2 cellular contexts compared by ENCODE assay signal in the genomic region with DNA sequence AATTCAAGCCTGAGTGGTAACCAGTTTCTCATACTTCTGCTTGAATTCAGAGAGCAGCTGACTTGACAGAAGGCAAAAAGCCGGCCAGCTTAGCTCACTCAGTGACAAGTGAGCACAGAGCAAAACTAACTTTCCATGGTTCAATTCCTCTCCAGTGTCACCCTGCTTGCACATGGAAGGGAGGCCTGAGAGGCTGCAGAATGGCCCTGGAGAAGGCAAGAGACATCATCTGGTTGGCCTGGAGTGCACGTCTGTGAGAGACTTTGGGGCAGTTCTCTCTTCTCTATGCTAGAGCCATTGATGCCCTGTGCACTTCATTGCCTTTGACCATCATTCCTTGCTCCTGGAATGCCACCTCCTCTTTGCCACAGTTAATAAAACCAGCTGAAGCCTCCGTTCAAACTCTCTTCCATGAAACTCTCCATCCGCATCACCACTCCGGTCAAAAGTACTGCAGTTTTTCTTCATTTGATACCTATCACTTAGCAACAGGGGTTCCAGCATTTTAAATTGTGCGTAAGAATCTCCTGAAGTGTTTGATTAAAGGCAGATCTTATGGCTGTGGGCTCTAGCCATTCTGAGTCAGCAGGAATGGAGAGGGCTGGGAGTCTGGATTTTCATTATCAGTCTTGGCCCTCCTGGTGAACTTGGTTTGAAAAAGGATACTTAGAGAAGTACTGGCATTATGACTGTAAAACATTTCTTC.
TF ChIP-seq lines count a peak whose summit lies in the region.

No MANE protein-coding gene starts in this region.

TF ChIP-seq in IMR-90, 13 proteins besides CTCF, POLR2A, EP300 and RAD21:
- TF ChIP-seq, protein P1, sequence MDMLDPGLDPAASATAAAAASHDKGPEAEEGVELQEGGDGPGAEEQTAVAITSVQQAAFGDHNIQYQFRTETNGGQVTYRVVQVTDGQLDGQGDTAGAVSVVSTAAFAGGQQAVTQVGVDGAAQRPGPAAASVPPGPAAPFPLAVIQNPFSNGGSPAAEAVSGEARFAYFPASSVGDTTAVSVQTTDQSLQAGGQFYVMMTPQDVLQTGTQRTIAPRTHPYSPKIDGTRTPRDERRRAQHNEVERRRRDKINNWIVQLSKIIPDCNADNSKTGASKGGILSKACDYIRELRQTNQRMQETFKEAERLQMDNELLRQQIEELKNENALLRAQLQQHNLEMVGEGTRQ (IDR thresholded peaks at IDR 0.05; ENCODE audit: low read depth, low read length), result no peak
- TF ChIP-seq RFX5 (IDR thresholded peaks at IDR 0.05; ENCODE audit: low read depth, low read length) (no peak), NFE2L2 (IDR thresholded peaks at IDR 0.05; ENCODE audit: low read depth, low read length) (no peak), MAZ (IDR thresholded peaks at IDR 0.05; ENCODE audit: borderline replicate concordance, low read depth, low read length) (no peak), BHLHE40 (IDR thresholded peaks at IDR 0.05; ENCODE audit: low read depth, low read length) (no peak), RCOR1 (IDR thresholded peaks at IDR 0.05; ENCODE audit: insufficient replicate concordance, low read length) (no peak), CEBPB (IDR thresholded peaks at IDR 0.05; ENCODE audit: low read depth, low read length) (no peak), FOS (IDR thresholded peaks at IDR 0.05; ENCODE audit: low read depth, low read length) (no peak), SMC3 (IDR thresholded peaks at IDR 0.05; ENCODE audit: low read depth, low read length) (no peak), MXI1 (IDR thresholded peaks at IDR 0.05; ENCODE audit: borderline replicate concordance, low read depth, low read length) (no peak), CHD1 (IDR thresholded peaks at IDR 0.05; ENCODE audit: low read depth, low read length) (no peak), MAFK (IDR thresholded peaks at IDR 0.05; ENCODE audit: low read depth, low read length) (no peak)
- TF ChIP-seq, protein P2, sequence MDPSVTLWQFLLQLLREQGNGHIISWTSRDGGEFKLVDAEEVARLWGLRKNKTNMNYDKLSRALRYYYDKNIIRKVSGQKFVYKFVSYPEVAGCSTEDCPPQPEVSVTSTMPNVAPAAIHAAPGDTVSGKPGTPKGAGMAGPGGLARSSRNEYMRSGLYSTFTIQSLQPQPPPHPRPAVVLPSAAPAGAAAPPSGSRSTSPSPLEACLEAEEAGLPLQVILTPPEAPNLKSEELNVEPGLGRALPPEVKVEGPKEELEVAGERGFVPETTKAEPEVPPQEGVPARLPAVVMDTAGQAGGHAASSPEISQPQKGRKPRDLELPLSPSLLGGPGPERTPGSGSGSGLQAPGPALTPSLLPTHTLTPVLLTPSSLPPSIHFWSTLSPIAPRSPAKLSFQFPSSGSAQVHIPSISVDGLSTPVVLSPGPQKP (IDR thresholded peaks at IDR 0.05; ENCODE audit: borderline replicate concordance, low read depth, low read length), result no peak

TF ChIP-seq in K562, 482 proteins besides CTCF, POLR2A, EP300 and RAD21 (continues in another document):
- TF ChIP-seq, protein P3, sequence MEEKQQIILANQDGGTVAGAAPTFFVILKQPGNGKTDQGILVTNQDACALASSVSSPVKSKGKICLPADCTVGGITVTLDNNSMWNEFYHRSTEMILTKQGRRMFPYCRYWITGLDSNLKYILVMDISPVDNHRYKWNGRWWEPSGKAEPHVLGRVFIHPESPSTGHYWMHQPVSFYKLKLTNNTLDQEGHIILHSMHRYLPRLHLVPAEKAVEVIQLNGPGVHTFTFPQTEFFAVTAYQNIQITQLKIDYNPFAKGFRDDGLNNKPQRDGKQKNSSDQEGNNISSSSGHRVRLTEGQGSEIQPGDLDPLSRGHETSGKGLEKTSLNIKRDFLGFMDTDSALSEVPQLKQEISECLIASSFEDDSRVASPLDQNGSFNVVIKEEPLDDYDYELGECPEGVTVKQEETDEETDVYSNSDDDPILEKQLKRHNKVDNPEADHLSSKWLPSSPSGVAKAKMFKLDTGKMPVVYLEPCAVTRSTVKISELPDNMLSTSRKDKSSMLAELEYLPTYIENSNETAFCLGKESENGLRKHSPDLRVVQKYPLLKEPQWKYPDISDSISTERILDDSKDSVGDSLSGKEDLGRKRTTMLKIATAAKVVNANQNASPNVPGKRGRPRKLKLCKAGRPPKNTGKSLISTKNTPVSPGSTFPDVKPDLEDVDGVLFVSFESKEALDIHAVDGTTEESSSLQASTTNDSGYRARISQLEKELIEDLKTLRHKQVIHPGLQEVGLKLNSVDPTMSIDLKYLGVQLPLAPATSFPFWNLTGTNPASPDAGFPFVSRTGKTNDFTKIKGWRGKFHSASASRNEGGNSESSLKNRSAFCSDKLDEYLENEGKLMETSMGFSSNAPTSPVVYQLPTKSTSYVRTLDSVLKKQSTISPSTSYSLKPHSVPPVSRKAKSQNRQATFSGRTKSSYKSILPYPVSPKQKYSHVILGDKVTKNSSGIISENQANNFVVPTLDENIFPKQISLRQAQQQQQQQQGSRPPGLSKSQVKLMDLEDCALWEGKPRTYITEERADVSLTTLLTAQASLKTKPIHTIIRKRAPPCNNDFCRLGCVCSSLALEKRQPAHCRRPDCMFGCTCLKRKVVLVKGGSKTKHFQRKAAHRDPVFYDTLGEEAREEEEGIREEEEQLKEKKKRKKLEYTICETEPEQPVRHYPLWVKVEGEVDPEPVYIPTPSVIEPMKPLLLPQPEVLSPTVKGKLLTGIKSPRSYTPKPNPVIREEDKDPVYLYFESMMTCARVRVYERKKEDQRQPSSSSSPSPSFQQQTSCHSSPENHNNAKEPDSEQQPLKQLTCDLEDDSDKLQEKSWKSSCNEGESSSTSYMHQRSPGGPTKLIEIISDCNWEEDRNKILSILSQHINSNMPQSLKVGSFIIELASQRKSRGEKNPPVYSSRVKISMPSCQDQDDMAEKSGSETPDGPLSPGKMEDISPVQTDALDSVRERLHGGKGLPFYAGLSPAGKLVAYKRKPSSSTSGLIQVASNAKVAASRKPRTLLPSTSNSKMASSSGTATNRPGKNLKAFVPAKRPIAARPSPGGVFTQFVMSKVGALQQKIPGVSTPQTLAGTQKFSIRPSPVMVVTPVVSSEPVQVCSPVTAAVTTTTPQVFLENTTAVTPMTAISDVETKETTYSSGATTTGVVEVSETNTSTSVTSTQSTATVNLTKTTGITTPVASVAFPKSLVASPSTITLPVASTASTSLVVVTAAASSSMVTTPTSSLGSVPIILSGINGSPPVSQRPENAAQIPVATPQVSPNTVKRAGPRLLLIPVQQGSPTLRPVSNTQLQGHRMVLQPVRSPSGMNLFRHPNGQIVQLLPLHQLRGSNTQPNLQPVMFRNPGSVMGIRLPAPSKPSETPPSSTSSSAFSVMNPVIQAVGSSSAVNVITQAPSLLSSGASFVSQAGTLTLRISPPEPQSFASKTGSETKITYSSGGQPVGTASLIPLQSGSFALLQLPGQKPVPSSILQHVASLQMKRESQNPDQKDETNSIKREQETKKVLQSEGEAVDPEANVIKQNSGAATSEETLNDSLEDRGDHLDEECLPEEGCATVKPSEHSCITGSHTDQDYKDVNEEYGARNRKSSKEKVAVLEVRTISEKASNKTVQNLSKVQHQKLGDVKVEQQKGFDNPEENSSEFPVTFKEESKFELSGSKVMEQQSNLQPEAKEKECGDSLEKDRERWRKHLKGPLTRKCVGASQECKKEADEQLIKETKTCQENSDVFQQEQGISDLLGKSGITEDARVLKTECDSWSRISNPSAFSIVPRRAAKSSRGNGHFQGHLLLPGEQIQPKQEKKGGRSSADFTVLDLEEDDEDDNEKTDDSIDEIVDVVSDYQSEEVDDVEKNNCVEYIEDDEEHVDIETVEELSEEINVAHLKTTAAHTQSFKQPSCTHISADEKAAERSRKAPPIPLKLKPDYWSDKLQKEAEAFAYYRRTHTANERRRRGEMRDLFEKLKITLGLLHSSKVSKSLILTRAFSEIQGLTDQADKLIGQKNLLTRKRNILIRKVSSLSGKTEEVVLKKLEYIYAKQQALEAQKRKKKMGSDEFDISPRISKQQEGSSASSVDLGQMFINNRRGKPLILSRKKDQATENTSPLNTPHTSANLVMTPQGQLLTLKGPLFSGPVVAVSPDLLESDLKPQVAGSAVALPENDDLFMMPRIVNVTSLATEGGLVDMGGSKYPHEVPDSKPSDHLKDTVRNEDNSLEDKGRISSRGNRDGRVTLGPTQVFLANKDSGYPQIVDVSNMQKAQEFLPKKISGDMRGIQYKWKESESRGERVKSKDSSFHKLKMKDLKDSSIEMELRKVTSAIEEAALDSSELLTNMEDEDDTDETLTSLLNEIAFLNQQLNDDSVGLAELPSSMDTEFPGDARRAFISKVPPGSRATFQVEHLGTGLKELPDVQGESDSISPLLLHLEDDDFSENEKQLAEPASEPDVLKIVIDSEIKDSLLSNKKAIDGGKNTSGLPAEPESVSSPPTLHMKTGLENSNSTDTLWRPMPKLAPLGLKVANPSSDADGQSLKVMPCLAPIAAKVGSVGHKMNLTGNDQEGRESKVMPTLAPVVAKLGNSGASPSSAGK (IDR thresholded peaks at IDR 0.05), result peak; percentile 24; the same call in 1 of the 2 replicates
- TF ChIP-seq, protein P4, sequence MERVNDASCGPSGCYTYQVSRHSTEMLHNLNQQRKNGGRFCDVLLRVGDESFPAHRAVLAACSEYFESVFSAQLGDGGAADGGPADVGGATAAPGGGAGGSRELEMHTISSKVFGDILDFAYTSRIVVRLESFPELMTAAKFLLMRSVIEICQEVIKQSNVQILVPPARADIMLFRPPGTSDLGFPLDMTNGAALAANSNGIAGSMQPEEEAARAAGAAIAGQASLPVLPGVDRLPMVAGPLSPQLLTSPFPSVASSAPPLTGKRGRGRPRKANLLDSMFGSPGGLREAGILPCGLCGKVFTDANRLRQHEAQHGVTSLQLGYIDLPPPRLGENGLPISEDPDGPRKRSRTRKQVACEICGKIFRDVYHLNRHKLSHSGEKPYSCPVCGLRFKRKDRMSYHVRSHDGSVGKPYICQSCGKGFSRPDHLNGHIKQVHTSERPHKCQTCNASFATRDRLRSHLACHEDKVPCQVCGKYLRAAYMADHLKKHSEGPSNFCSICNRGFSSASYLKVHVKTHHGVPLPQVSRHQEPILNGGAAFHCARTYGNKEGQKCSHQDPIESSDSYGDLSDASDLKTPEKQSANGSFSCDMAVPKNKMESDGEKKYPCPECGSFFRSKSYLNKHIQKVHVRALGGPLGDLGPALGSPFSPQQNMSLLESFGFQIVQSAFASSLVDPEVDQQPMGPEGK (CRISPR knock-in tag; IDR thresholded peaks at IDR 0.05; ENCODE audit: borderline replicate concordance), result no peak
- TF ChIP-seq NFE2L1 (tag; IDR thresholded peaks at IDR 0.05; ENCODE audit: borderline replicate concordance, low read depth) (no peak), ZNF551 (CRISPR knock-in tag; IDR thresholded peaks at IDR 0.05) (no peak), C11orf30 (IDR thresholded peaks at IDR 0.05; ENCODE audit: low read depth) (peak; percentile 69), TCF3 (CRISPR knock-in tag; IDR thresholded peaks at IDR 0.05) (peak; percentile 27; the same call in 1 of the 2 replicates), ZNF184 (CRISPR knock-in tag; IDR thresholded peaks at IDR 0.05) (no peak), SIRT6 (IDR thresholded peaks at IDR 0.05; ENCODE audit: low read depth, low read length) (no peak), ZFP36 (IDR thresholded peaks at IDR 0.05; ENCODE audit: low read depth, low read length, partially characterized antibody) (no peak), SIN3A (IDR thresholded peaks at IDR 0.05; ENCODE audit: borderline replicate concordance in 2 of 2, control insufficient read depth in 1 of 2, low read depth in 2 of 2, low read length in 2 of 2) (no peak), ZNF583 (CRISPR knock-in tag; IDR thresholded peaks at IDR 0.05) (no peak), CBFA2T2 (conservative IDR thresholded peaks at IDR 0.05) (0 out of 2 replicates have a peak, but pooled peaks have one; percentile 3), SUPT5H (IDR thresholded peaks at IDR 0.05) (no peak), MEIS2 (IDR thresholded peaks at IDR 0.05; ENCODE audit: partially characterized antibody) (no peak), NONO (IDR thresholded peaks at IDR 0.05; ENCODE audit: low read depth in 2 of 2, low read length in 1 of 2) (no peak), E2F3 (CRISPR knock-in tag; IDR thresholded peaks at IDR 0.05) (no peak), RAD51 (IDR thresholded peaks at IDR 0.05; ENCODE audit: borderline replicate concordance, low read depth) (no peak), HEY1 (CRISPR knock-in tag; IDR thresholded peaks at IDR 0.05; ENCODE audit: borderline replicate concordance) (no peak), HMGN3 (IDR thresholded peaks at IDR 0.05; ENCODE audit: borderline replicate concordance, extremely low read depth, insufficient read length, low read depth, low read length) (no peak), FOXJ2 (tag; IDR thresholded peaks at IDR 0.05) (no peak), NFE2 (IDR thresholded peaks at IDR 0.05; ENCODE audit: low read depth) (peak; percentile 28; the same call in 1 of the 2 replicates), KDM5B (IDR thresholded peaks at IDR 0.05; ENCODE audit: insufficient replicate concordance, low read depth, low read length) (no peak), THRAP3 (IDR thresholded peaks at IDR 0.05; ENCODE audit: borderline replicate concordance) (no peak), ETS2 (tag; IDR thresholded peaks at IDR 0.05; ENCODE audit: borderline replicate concordance, poor library complexity, severe bottlenecking) (no peak), ZNF263 (CRISPR knock-in tag; IDR thresholded peaks at IDR 0.05; ENCODE audit: borderline replicate concordance) (0 out of 2 replicates have a peak, but pooled peaks have one; percentile 6), FOXK1 (CRISPR knock-in tag; IDR thresholded peaks at IDR 0.05; ENCODE audit: borderline replicate concordance) (no peak), ZNF24 (IDR thresholded peaks at IDR 0.05) (no peak), CBX3 (IDR thresholded peaks at IDR 0.05; ENCODE audit: borderline replicate concordance in 1 of 2, low read length in 2 of 2) (no peak), SRF (CRISPR knock-in tag; IDR thresholded peaks at IDR 0.05) (no peak)
- TF ChIP-seq, protein P5, sequence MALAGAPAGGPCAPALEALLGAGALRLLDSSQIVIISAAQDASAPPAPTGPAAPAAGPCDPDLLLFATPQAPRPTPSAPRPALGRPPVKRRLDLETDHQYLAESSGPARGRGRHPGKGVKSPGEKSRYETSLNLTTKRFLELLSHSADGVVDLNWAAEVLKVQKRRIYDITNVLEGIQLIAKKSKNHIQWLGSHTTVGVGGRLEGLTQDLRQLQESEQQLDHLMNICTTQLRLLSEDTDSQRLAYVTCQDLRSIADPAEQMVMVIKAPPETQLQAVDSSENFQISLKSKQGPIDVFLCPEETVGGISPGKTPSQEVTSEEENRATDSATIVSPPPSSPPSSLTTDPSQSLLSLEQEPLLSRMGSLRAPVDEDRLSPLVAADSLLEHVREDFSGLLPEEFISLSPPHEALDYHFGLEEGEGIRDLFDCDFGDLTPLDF (CRISPR knock-in tag; IDR thresholded peaks at IDR 0.05), result no peak
- TF ChIP-seq, protein P6, sequence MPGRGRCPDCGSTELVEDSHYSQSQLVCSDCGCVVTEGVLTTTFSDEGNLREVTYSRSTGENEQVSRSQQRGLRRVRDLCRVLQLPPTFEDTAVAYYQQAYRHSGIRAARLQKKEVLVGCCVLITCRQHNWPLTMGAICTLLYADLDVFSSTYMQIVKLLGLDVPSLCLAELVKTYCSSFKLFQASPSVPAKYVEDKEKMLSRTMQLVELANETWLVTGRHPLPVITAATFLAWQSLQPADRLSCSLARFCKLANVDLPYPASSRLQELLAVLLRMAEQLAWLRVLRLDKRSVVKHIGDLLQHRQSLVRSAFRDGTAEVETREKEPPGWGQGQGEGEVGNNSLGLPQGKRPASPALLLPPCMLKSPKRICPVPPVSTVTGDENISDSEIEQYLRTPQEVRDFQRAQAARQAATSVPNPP (IDR thresholded peaks at IDR 0.05; ENCODE audit: borderline replicate concordance, insufficient read depth, insufficient read length), result no peak
